In genomic region chr14:92472860-92473259, GRCh38 we compare ENCODE assay signal across 1 cellular context.
TF ChIP-seq lines count a peak whose summit lies in the region.

No MANE protein-coding gene starts in this region.

TF ChIP-seq in GM23338, 12 proteins besides CTCF, POLR2A, EP300 and RAD21 (continued from another document):
- TF ChIP-seq ZNF462 (CRISPR knock-in tag; IDR thresholded peaks at IDR 0.05) (no peak), NANOG (IDR thresholded peaks at IDR 0.05; ENCODE audit: borderline replicate concordance) (no peak), ZNF114 (CRISPR knock-in tag; IDR thresholded peaks at IDR 0.05) (no peak), STAT1 (IDR thresholded peaks at IDR 0.05; ENCODE audit: unreplicated experiment) (no peak)
